8 cellular contexts compared by ENCODE assay signal in the genomic region with DNA sequence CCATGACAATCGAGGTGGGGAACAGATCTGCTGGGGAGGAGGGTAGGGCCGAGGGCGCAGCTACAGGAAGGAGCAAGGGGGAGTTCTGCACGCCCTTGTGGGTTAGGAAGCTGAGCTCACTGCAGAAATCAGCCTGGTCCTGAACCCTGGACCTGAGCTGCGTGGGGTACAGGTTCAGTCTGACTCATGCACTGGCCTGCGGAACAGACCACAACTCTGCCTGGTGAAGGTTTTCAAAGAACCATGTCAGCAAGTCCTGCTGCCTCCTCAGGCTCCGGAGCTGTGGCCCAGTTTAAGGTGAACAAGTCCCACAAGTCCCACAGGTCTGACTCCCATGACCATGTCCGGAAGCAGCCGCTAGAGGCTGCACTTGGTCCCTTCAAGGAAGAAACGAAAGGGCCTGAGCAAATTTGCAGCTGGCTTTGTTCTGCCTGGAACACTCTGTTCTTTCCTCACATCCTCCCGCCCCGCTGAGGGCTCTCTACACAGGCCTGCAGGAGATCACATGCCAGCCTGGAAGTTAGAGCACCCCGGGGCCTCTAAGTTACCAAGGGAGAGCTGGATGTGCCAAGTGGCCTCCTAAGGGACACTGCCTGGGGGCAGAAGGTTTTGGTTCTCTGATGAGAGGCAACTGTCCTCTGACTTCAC. TPM values are rescaled to one million over a fixed set of nuclear protein-coding genes. Genes with fewer than 3 reads are reported as not detected.
DNase-seq lines count a peak whose midpoint lies in the region; ATAC-seq and TF ChIP-seq lines count a peak whose summit lies in the region.

No MANE protein-coding gene starts in this region.

- peak; percentile 60 for TF ChIP-seq CTCF in mesothelial cell of epicardium (IDR thresholded peaks at IDR 0.05; ENCODE audit: unreplicated experiment)

- H3K9me3 Mint-ChIP-seq in activated CD4-positive, alpha-beta memory T cell treated with anti-CD3 and anti-CD28 coated beads for 36 hours = peaks cover 5% of the 10 kb centered on the region
- peaks cover 7% of the 10 kb centered on the region for H3K9me3 Mint-ChIP-seq in mesothelial cell of epicardium

- peaks cover 38% of the 10 kb centered on the region for H3K4me1 Mint-ChIP-seq in activated CD4-positive, alpha-beta memory T cell treated with anti-CD3 and anti-CD28 coated beads for 36 hours (ENCODE audit: low read depth)
- H3K4me1 Mint-ChIP-seq in mesothelial cell of epicardium = peaks cover 36% of the 10 kb centered on the region

- peak overlapping the region; percentile 77 for H3K27ac Mint-ChIP-seq in activated CD4-positive, alpha-beta memory T cell treated with anti-CD3 and anti-CD28 coated beads for 36 hours
- H3K27ac Mint-ChIP-seq in mesothelial cell of epicardium = peak overlapping the region; percentile 95

- DNase-seq in AG20443 (ENCODE audit: low spot score) = peak; percentile 80
- peak; percentile 85 to 90 for DNase-seq in NCI-H526 (lab: John Stamatoyannopoulos, UW)
- peak; percentile 90 for DNase-seq in activated CD4-positive, alpha-beta memory T cell treated with anti-CD3 and anti-CD28 coated beads for 36 hours
- DNase-seq in effector CD8-positive, alpha-beta T cell (lab: John Stamatoyannopoulos, UW) = peak; percentile 17
- peak; percentile 42 to 61 for DNase-seq in mesothelial cell of epicardium (ENCODE audit: low spot score in 2 of 2, unreplicated experiment in 2 of 2)
- peak; percentile 39 to 52 for DNase-seq in stimulated activated CD8-positive, alpha-beta memory T cell treated with anti-CD3 and anti-CD28 coated beads, Interleukin-4, amount 100 ng/mL, for 4 hours (ENCODE audit: low read depth in 2 of 2, low spot score in 1 of 2)

- POLR2A ChIA-PET in activated CD4-positive, alpha-beta memory T cell treated with anti-CD3 and anti-CD28 coated beads for 36 hours (lab: Charles Lee) = interaction anchor here (0.7 to 1.9 kb wide), 11 partner anchors 13 to 316 kb away, joined by 3 to 9 read pairs (median 6); a partner anchor contains a TSS

- intact Hi-C loops in activated CD4-positive, alpha-beta memory T cell treated with anti-CD3 and anti-CD28 coated beads for 36 hours (cut with micrococcal nuclease) = loop anchor here (1.0 to 5.0 kb wide), 8 partner anchors 14 to 250 kb away; no protein-coding TSS in a partner anchor

- CTCF ChIA-PET in activated CD4-positive, alpha-beta memory T cell treated with anti-CD3 and anti-CD28 coated beads for 36 hours (lab: Charles Lee) = interaction anchor here (0.7 to 4.2 kb wide), 42 partner anchors 9 to 509 kb away, joined by 3 to 65 read pairs (median 4); a partner anchor contains a TSS

- peaks cover 5% of the 10 kb centered on the region for H3K36me3 Mint-ChIP-seq in activated CD4-positive, alpha-beta memory T cell treated with anti-CD3 and anti-CD28 coated beads for 36 hours
- H3K36me3 Mint-ChIP-seq in mesothelial cell of epicardium = no peaks in the 10 kb centered on the region

- no peaks in the 10 kb centered on the region for H3K27me3 Mint-ChIP-seq in activated CD4-positive, alpha-beta memory T cell treated with anti-CD3 and anti-CD28 coated beads for 36 hours
- no peaks in the 10 kb centered on the region for H3K27me3 Mint-ChIP-seq in mesothelial cell of epicardium (ENCODE audit: low read depth)

- peak overlapping the region; percentile 82 for H3K4me3 Mint-ChIP-seq in activated CD4-positive, alpha-beta memory T cell treated with anti-CD3 and anti-CD28 coated beads for 36 hours
- peak overlapping the region; percentile 20 for H3K4me3 Mint-ChIP-seq in mesothelial cell of epicardium

- peak; percentile 59 for ATAC-seq in GM18873 (IDR thresholded peaks at IDR 0.05; ENCODE audit: low FRiP score, unreplicated experiment)
- peak; percentile 54 for ATAC-seq in HG03108 (IDR thresholded peaks at IDR 0.05; ENCODE audit: unreplicated experiment)

RNA-seq across cellular contexts. Expression of a gene that starts 49.3 kb away (rescaled TPM):
- total RNA-seq in activated CD4-positive, alpha-beta memory T cell treated with anti-CD3 and anti-CD28 coated beads for 36 hours = 100 to 1,000 TPM; 106 to 113 TPM
- total RNA-seq in mesothelial cell of epicardium = 105 to 110 TPM (median 109 TPM) in 3 replicates

Comparison
In these comparisons a context has a peak if more than half of its experiments do, and no peak if none do; other contexts are left out.
1. Peak in every context shown above with its lines: DNase-seq and ATAC-seq.
2. DNase-seq: peak in every context shown above with its lines; median percentile 90 in activated CD4-positive, alpha-beta memory T cell treated with anti-CD3 and anti-CD28 coated beads for 36 hours; 88 in NCI-H526; 80 in AG20443; 52 in mesothelial cell of epicardium; 46 in stimulated activated CD8-positive, alpha-beta memory T cell treated with anti-CD3 and anti-CD28 coated beads, Interleukin-4, amount 100 ng/mL, for 4 hours; 17 in effector CD8-positive, alpha-beta T cell.